1 cellular context compared by ENCODE assay signal in genomic region chr10:15897282-15897681, GRCh38.
TF ChIP-seq lines count a peak whose summit lies in the region.

No MANE protein-coding gene starts in this region.

TF ChIP-seq in IMR-90, 13 proteins besides CTCF, POLR2A, EP300 and RAD21:
- no peak for TF ChIP-seq SMC3 (IDR thresholded peaks at IDR 0.05; ENCODE audit: low read depth, low read length)
- TF ChIP-seq MXI1 (IDR thresholded peaks at IDR 0.05; ENCODE audit: borderline replicate concordance, low read depth, low read length), result no peak
- no peak for TF ChIP-seq MAFK (IDR thresholded peaks at IDR 0.05; ENCODE audit: low read depth, low read length)
- TF ChIP-seq BHLHE40 (IDR thresholded peaks at IDR 0.05; ENCODE audit: low read depth, low read length), result no peak
- TF ChIP-seq FOS (IDR thresholded peaks at IDR 0.05; ENCODE audit: low read depth, low read length), result no peak
- TF ChIP-seq CEBPB (IDR thresholded peaks at IDR 0.05; ENCODE audit: low read depth, low read length), result no peak
- no peak for TF ChIP-seq CHD1 (IDR thresholded peaks at IDR 0.05; ENCODE audit: low read depth, low read length)
- no peak for TF ChIP-seq ELK1 (IDR thresholded peaks at IDR 0.05; ENCODE audit: borderline replicate concordance, low read depth, low read length)
- TF ChIP-seq NFE2L2 (IDR thresholded peaks at IDR 0.05; ENCODE audit: low read depth, low read length), result no peak
- no peak for TF ChIP-seq USF2 (IDR thresholded peaks at IDR 0.05; ENCODE audit: low read depth, low read length)
- TF ChIP-seq RFX5 (IDR thresholded peaks at IDR 0.05; ENCODE audit: low read depth, low read length), result no peak
- TF ChIP-seq RCOR1 (IDR thresholded peaks at IDR 0.05; ENCODE audit: insufficient replicate concordance, low read length), result no peak
- TF ChIP-seq MAZ (IDR thresholded peaks at IDR 0.05; ENCODE audit: borderline replicate concordance, low read depth, low read length), result no peak
